ENCODE assay signal across 1 cellular context in genomic region chr5:172688735-172689572, GRCh38.
TF ChIP-seq lines count a peak whose summit lies in the region.

No MANE protein-coding gene starts in this region.

TF ChIP-seq in GM23338, 12 proteins besides CTCF, POLR2A, EP300 and RAD21 (continued from another document):
- TF ChIP-seq, protein P1, sequence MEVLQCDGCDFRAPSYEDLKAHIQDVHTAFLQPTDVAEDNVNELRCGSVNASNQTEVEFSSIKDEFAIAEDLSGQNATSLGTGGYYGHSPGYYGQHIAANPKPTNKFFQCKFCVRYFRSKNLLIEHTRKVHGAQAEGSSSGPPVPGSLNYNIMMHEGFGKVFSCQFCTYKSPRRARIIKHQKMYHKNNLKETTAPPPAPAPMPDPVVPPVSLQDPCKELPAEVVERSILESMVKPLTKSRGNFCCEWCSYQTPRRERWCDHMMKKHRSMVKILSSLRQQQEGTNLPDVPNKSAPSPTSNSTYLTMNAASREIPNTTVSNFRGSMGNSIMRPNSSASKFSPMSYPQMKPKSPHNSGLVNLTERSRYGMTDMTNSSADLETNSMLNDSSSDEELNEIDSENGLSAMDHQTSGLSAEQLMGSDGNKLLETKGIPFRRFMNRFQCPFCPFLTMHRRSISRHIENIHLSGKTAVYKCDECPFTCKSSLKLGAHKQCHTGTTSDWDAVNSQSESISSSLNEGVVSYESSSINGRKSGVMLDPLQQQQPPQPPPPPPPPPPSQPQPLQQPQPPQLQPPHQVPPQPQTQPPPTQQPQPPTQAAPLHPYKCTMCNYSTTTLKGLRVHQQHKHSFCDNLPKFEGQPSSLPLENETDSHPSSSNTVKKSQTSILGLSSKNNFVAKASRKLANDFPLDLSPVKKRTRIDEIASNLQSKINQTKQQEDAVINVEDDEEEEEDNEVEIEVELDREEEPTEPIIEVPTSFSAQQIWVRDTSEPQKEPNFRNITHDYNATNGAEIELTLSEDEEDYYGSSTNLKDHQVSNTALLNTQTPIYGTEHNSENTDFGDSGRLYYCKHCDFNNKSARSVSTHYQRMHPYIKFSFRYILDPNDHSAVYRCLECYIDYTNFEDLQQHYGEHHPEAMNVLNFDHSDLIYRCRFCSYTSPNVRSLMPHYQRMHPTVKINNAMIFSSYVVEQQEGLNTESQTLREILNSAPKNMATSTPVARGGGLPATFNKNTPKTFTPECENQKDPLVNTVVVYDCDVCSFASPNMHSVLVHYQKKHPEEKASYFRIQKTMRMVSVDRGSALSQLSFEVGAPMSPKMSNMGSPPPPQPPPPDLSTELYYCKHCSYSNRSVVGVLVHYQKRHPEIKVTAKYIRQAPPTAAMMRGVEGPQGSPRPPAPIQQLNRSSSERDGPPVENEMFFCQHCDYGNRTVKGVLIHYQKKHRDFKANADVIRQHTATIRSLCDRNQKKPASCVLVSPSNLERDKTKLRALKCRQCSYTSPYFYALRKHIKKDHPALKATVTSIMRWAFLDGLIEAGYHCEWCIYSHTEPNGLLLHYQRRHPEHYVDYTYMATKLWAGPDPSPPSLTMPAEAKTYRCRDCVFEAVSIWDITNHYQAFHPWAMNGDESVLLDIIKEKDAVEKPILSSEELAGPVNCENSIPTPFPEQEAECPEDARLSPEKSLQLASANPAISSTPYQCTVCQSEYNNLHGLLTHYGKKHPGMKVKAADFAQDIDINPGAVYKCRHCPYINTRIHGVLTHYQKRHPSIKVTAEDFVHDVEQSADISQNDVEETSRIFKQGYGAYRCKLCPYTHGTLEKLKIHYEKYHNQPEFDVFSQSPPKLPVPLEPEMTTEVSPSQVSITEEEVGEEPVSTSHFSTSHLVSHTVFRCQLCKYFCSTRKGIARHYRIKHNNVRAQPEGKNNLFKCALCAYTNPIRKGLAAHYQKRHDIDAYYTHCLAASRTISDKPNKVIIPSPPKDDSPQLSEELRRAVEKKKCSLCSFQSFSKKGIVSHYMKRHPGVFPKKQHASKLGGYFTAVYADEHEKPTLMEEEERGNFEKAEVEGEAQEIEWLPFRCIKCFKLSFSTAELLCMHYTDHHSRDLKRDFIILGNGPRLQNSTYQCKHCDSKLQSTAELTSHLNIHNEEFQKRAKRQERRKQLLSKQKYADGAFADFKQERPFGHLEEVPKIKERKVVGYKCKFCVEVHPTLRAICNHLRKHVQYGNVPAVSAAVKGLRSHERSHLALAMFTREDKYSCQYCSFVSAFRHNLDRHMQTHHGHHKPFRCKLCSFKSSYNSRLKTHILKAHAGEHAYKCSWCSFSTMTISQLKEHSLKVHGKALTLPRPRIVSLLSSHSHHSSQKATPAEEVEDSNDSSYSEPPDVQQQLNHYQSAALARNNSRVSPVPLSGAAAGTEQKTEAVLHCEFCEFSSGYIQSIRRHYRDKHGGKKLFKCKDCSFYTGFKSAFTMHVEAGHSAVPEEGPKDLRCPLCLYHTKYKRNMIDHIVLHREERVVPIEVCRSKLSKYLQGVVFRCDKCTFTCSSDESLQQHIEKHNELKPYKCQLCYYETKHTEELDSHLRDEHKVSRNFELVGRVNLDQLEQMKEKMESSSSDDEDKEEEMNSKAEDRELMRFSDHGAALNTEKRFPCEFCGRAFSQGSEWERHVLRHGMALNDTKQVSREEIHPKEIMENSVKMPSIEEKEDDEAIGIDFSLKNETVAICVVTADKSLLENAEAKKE (CRISPR knock-in tag; IDR thresholded peaks at IDR 0.05) = no peak
- TF ChIP-seq EZH2phosphoT487 (IDR thresholded peaks at IDR 0.05; ENCODE audit: unreplicated experiment) = no peak
- no peak for TF ChIP-seq STAT1 (IDR thresholded peaks at IDR 0.05; ENCODE audit: unreplicated experiment)
- no peak for TF ChIP-seq JUNB (IDR thresholded peaks at IDR 0.05; ENCODE audit: unreplicated experiment)
- TF ChIP-seq CREB1 (CRISPR knock-in tag; IDR thresholded peaks at IDR 0.05; ENCODE audit: low read depth) = no peak
